Comparison of ENCODE assay signal across 1 cellular context in the genomic region with DNA sequence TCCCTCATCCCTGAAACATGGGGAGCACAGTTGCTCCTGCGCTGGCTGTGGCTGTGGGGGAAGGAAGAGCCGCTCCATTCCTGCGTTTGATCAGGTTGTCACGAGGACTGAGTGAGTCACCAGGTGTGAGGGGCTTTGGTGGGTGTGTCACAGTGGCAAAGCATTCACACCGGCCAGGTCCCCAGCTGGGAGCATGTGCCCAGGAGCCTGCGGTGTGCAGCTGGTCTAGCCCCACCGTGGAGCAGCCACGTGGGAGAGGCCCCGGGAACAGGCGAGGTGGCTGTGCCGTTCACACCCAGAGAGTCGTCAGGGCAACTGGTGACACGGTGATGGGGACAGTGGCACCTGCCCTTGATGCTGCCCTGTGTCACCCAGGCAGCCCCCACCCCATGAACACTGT.
TF ChIP-seq lines count a peak whose summit lies in the region.

No MANE protein-coding gene starts in this region.

TF ChIP-seq in H1, 55 proteins besides CTCF, POLR2A, EP300 and RAD21:
- TF ChIP-seq BACH1 (IDR thresholded peaks at IDR 0.05; ENCODE audit: low read length) (no peak), SP1 (IDR thresholded peaks at IDR 0.05; ENCODE audit: low read depth, low read length) (no peak), SRF (IDR thresholded peaks at IDR 0.05; ENCODE audit: low read depth, low read length) (no peak), EGR1 (IDR thresholded peaks at IDR 0.05; ENCODE audit: borderline replicate concordance, low read depth, low read length) (no peak), ZNF274 (IDR thresholded peaks at IDR 0.05; ENCODE audit: borderline replicate concordance, extremely low read depth, low read length) (no peak), POU5F1 (IDR thresholded peaks at IDR 0.05; ENCODE audit: low read depth, low read length) (no peak), CHD1 (IDR thresholded peaks at IDR 0.05; ENCODE audit: low read depth, low read length) (no peak), SAP30 (IDR thresholded peaks at IDR 0.05; ENCODE audit: insufficient read depth, insufficient replicate concordance, low read length) (no peak), HDAC2 (IDR thresholded peaks at IDR 0.05; ENCODE audit: borderline replicate concordance in 1 of 2, low read depth in 2 of 2, low read length in 2 of 2) (no peak), SIN3A (conservative IDR thresholded peaks at IDR 0.05 in 1 of 2, IDR thresholded peaks at IDR 0.05 in 1 of 2; ENCODE audit: low read depth in 1 of 2, low read length in 2 of 2) (no peak), MAX (IDR thresholded peaks at IDR 0.05) (no peak), RNF2 (IDR thresholded peaks at IDR 0.05; ENCODE audit: borderline replicate concordance, low read depth, low read length, missing control alignments, poor library complexity, severe bottlenecking) (no peak), MAFK (IDR thresholded peaks at IDR 0.05; ENCODE audit: low read depth, low read length) (no peak)
